12 cellular contexts compared by ENCODE assay signal in genomic region chr11:129418039-129418438, GRCh38. TPM values are rescaled to one million over a fixed set of nuclear protein-coding genes. Genes with fewer than 3 reads are reported as not detected.
DNase-seq lines count a peak whose midpoint lies in the region; ATAC-seq and TF ChIP-seq lines count a peak whose summit lies in the region.
"Had no signal": no experiment of that assay in that cellular context is flagged by ENCODE, and none has a peak within 500 bp of the region (broad histone marks: within the 10 kb centered on the region; RNA-seq: fewer than 3 reads in every experiment).

No MANE protein-coding gene starts in this region.

- H2AFZ ChIP-seq in smooth muscle cell (ENCODE audit: low read depth) = no peak overlapping the region

- no peak overlapping the region for H3K9ac ChIP-seq in smooth muscle cell (ENCODE audit: low read depth)

- H3K4me3 ChIP-seq in smooth muscle cell = no peak overlapping the region
- H3K4me3 ChIP-seq: cardiac muscle cell had no signal

- H3K79me2 ChIP-seq in smooth muscle cell (ENCODE audit: low read depth) = no peaks in the 10 kb centered on the region

- intact Hi-C loops in left colon (cut with DNase I, micrococcal nuclease) = no loop called here

- 88% methylated on average over 4 of the region's 4 CpGs for WGBS in smooth muscle cell (ENCODE audit: low lambda C conversion rate)

- H3K27ac ChIP-seq in smooth muscle cell (ENCODE audit: low read depth) = no peak overlapping the region

- H3K36me3 ChIP-seq in smooth muscle cell (ENCODE audit: low read depth) = no peaks in the 10 kb centered on the region
- H3K36me3 ChIP-seq: cardiac muscle cell had no signal

- DNase-seq in left colon (peak; percentile 34 to 52), germinal center (ENCODE audit: low spot score) (no peak), smooth muscle cell (lab: John Stamatoyannopoulos, UW; ENCODE audit: unreplicated experiment) (no peak), AG08395 (ENCODE audit: low spot score) (no peak)
- no peak for DNase-seq in activated T-cell treated with anti-CD3 and anti-CD28 coated beads, Interleukin-2, amount 50 U/mL, for 1 hour

- H3K27me3 ChIP-seq in smooth muscle cell (ENCODE audit: low read depth) = no peaks in the 10 kb centered on the region
- H3K27me3 ChIP-seq: cardiac muscle cell had no signal

- no peaks in the 10 kb centered on the region for H3K4me1 ChIP-seq in smooth muscle cell (ENCODE audit: low read depth)

- H3K4me2 ChIP-seq in smooth muscle cell = no peak overlapping the region

- no peaks in the 10 kb centered on the region for H3F3A ChIP-seq in smooth muscle cell (ENCODE audit: low read depth)

- TF ChIP-seq CTCF in smooth muscle cell (IDR thresholded peaks at IDR 0.05; ENCODE audit: borderline replicate concordance, insufficient read depth, poor library complexity, severe bottlenecking) = no peak

- ATAC-seq in GM18519 (IDR thresholded peaks at IDR 0.05; ENCODE audit: low FRiP score, unreplicated experiment) (peak; percentile 72), GM21381 (IDR thresholded peaks at IDR 0.05; ENCODE audit: unreplicated experiment) (peak; percentile 82), HG03175 (IDR thresholded peaks at IDR 0.05; ENCODE audit: unreplicated experiment) (peak; percentile 68), left colon (peak; percentile 76)
- ATAC-seq: stimulated activated effector memory CD8-positive, alpha-beta T cell treated with anti-CD3 and anti-CD28 coated beads, Interleukin-12 subunit alpha, Interleukin-12 subunit beta, amount 100 ng/mL, for 72 hours had no signal

- H4K20me1 ChIP-seq in smooth muscle cell (ENCODE audit: low read depth) = no peaks in the 10 kb centered on the region

- H3K9me3 ChIP-seq in smooth muscle cell (replicated peaks; ENCODE audit: low read depth) = no peaks in the 10 kb centered on the region

RNA-seq across cellular contexts. Expression of gene BARX2, which starts 42.4 kb away (rescaled TPM):
- total RNA-seq in left colon (10 to 100 TPM; 11.6 to 31.3 TPM), smooth muscle cell (2.2 and 4.8 TPM in 2 replicates)
- polyA plus RNA-seq in smooth muscle cell = 1.2 and 3.2 TPM in 2 replicates
- total RNA-seq: fibroblast of lung had no signal
- polyA plus RNA-seq: fibroblast of lung, neural cell had no signal

Comparison
In these comparisons a context has a peak if more than half of its experiments do, and no peak if none do; other contexts are left out.
1. DNase-seq: peak in left colon (2 of 2); none in germinal center (single experiment), smooth muscle cell (single experiment), AG08395 (single experiment) and activated T-cell treated with anti-CD3 and anti-CD28 coated beads, Interleukin-2, amount 50 U/mL, for 1 hour (single experiment).
2. Peak in every context shown above with its lines, with median percentiles within 50 percentile points of each other: ATAC-seq.